In the genomic region with DNA sequence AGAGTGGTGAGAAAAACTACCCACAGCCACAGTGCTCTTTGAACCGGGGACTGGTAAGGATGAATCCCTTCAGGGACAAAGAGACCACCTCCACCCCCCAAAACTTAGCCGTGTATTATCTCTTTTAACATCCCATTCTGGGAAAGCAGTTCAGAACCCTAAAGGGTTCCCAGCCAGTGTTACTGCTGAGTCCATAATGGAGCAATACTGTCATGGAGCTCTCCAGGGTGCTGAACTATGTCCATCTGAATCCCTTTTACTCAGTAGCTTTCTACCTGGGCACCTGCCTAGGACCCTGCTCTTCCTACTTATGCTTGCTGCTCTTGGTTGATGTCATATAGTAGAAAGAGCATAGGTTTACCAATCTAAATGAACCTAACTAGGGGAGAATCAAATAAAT, we compare ENCODE assay signal across 9 cellular contexts. TPM values are rescaled to one million over a fixed set of nuclear protein-coding genes. Genes with fewer than 3 reads are reported as not detected.
DNase-seq lines count a peak whose midpoint lies in the region; ATAC-seq and TF ChIP-seq lines count a peak whose summit lies in the region.
"Had no signal": no experiment of that assay in that cellular context is flagged by ENCODE, and none has a peak within 500 bp of the region (broad histone marks: within the 10 kb centered on the region; RNA-seq: fewer than 3 reads in every experiment).

No MANE protein-coding gene starts in this region.

- H3K9me3 ChIP-seq in cardiac muscle cell (ENCODE audit: low read depth) (no peaks in the 10 kb centered on the region), iPS DF 6.9 (ENCODE audit: control insufficient read depth, insufficient read depth, low read length) (no peaks in the 10 kb centered on the region), upper lobe of right lung (peaks cover 6% of the 10 kb centered on the region), vagina (no peaks in the 10 kb centered on the region)

- no peak for ATAC-seq in Right ventricle myocardium inferior
- ATAC-seq in upper lobe of right lung: peak; percentile 72
- ATAC-seq in HG02840 (IDR thresholded peaks at IDR 0.05; ENCODE audit: low FRiP score, unreplicated experiment): no peak

- no peak overlapping the region for H3K27ac ChIP-seq in cardiac muscle cell
- no peak overlapping the region for H3K27ac ChIP-seq in iPS DF 6.9 (ENCODE audit: low read length)
- no peak overlapping the region for H3K27ac ChIP-seq in upper lobe of right lung
- no peak overlapping the region for H3K27ac ChIP-seq in vagina

- H3K36me3 Mint-ChIP-seq in activated CD4-positive, alpha-beta T cell treated with anti-CD3 and anti-CD28 coated beads, Interleukin-2, amount 10 ng/mL, durations not matched to agents 24 days and 14 days (ENCODE audit: low read depth): no peaks in the 10 kb centered on the region
- H3K36me3 Mint-ChIP-seq: naive B cell had no signal

- no peak overlapping the region for H3K4me3 Mint-ChIP-seq in activated CD4-positive, alpha-beta T cell treated with anti-CD3 and anti-CD28 coated beads, Interleukin-2, amount 10 ng/mL, durations not matched to agents 24 days and 14 days
- H3K4me3 Mint-ChIP-seq: naive B cell had no signal

- DNase-seq in cardiac muscle cell (ENCODE audit: low read depth in 1 of 2, low spot score in 1 of 2) (peak; percentile 57 to 93), Right ventricle myocardium inferior (ENCODE audit: missing footprints) (no peak), iPS DF 6.9 (ENCODE audit: low read depth, low spot score) (peak; percentile 54), upper lobe of right lung (no peak), vagina (ENCODE audit: extremely low spot score in 2 of 2) (no peak), DMS153 treated with DMSO at 0.1 percent for 48 hours (lab: John Stamatoyannopoulos, UW; ENCODE audit: unreplicated experiment) (no peak)
- DNase-seq in activated CD4-positive, alpha-beta T cell treated with anti-CD3 and anti-CD28 coated beads, Interleukin-2, amount 10 ng/mL, durations not matched to agents 24 days and 14 days: peak; percentile 88
- DNase-seq: naive B cell had no signal

- H3K27me3 Mint-ChIP-seq in activated CD4-positive, alpha-beta T cell treated with anti-CD3 and anti-CD28 coated beads, Interleukin-2, amount 10 ng/mL, durations not matched to agents 24 days and 14 days: peaks cover 11% of the 10 kb centered on the region

- TF ChIP-seq POLR2A in vagina (IDR thresholded peaks at IDR 0.05): no peak

- H3K27ac Mint-ChIP-seq in activated CD4-positive, alpha-beta T cell treated with anti-CD3 and anti-CD28 coated beads, Interleukin-2, amount 10 ng/mL, durations not matched to agents 24 days and 14 days: no peak overlapping the region
- H3K27ac Mint-ChIP-seq: naive B cell had no signal

- no CpG with 5 or more reads among the region's 2 CpGs for WGBS in iPS DF 6.9 (ENCODE audit: insufficient coverage, insufficient read length)

- H3K4me3 ChIP-seq in cardiac muscle cell (no peak overlapping the region), iPS DF 6.9 (ENCODE audit: low read length) (no peak overlapping the region), upper lobe of right lung (no peak overlapping the region), vagina (no peak overlapping the region)

- TF ChIP-seq CTCF in cardiac muscle cell (IDR thresholded peaks at IDR 0.05; ENCODE audit: low read depth, low read length) (no peak), upper lobe of right lung (IDR thresholded peaks at IDR 0.05) (no peak), vagina (IDR thresholded peaks at IDR 0.05) (no peak)

- no peaks in the 10 kb centered on the region for H3K4me1 Mint-ChIP-seq in activated CD4-positive, alpha-beta T cell treated with anti-CD3 and anti-CD28 coated beads, Interleukin-2, amount 10 ng/mL, durations not matched to agents 24 days and 14 days
- H3K4me1 Mint-ChIP-seq: naive B cell had no signal

- intact Hi-C loops in Right ventricle myocardium inferior (cut with DNase I) (no loop called here), upper lobe of right lung (cut with DNase I) (no loop called here), vagina (cut with DNase I) (no loop called here)
- intact Hi-C loops in activated CD4-positive, alpha-beta T cell treated with anti-CD3 and anti-CD28 coated beads, Interleukin-2, amount 10 ng/mL, durations not matched to agents 24 days and 14 days (cut with micrococcal nuclease): no loop called here

- H3K36me3 ChIP-seq in cardiac muscle cell (no peaks in the 10 kb centered on the region), iPS DF 6.9 (ENCODE audit: control insufficient read depth, insufficient read depth, low read length) (no peaks in the 10 kb centered on the region), upper lobe of right lung (no peaks in the 10 kb centered on the region), vagina (no peaks in the 10 kb centered on the region)

- H3K27me3 ChIP-seq in cardiac muscle cell: peaks cover 6% of the 10 kb centered on the region
- no peaks in the 10 kb centered on the region for H3K27me3 ChIP-seq in iPS DF 6.9 (ENCODE audit: control insufficient read depth, insufficient read depth, low read length)
- H3K27me3 ChIP-seq in upper lobe of right lung: no peaks in the 10 kb centered on the region
- H3K27me3 ChIP-seq in vagina: no peaks in the 10 kb centered on the region

- peaks cover 4% of the 10 kb centered on the region for H3K4me1 ChIP-seq in cardiac muscle cell (ENCODE audit: low read depth)
- H3K4me1 ChIP-seq in iPS DF 6.9 (ENCODE audit: control insufficient read depth, insufficient read depth, low read length): no peaks in the 10 kb centered on the region
- no peaks in the 10 kb centered on the region for H3K4me1 ChIP-seq in upper lobe of right lung
- no peaks in the 10 kb centered on the region for H3K4me1 ChIP-seq in vagina

- peaks cover 11% of the 10 kb centered on the region for H3K9me3 Mint-ChIP-seq in activated CD4-positive, alpha-beta T cell treated with anti-CD3 and anti-CD28 coated beads, Interleukin-2, amount 10 ng/mL, durations not matched to agents 24 days and 14 days

RNA-seq across cellular contexts. Expression of a gene that starts 22.2 kb away (rescaled TPM):
- 9.9 and 10.6 TPM in 2 replicates for total RNA-seq in cardiac muscle cell
- polyA plus RNA-seq in cardiac muscle cell: 9.9 and 12.4 TPM in 2 replicates
- total RNA-seq in Right ventricle myocardium inferior: 11.8 TPM
- 13.7 and 14.8 TPM in 2 replicates for total RNA-seq in activated CD4-positive, alpha-beta T cell treated with anti-CD3 and anti-CD28 coated beads, Interleukin-2, amount 10 ng/mL, durations not matched to agents 24 days and 14 days
- total RNA-seq in upper lobe of right lung: 15.2 TPM
- 10.6 TPM for total RNA-seq in vagina

Comparison
In these comparisons a context has a peak if more than half of its experiments do, and no peak if none do; other contexts are left out.
1. DNase-seq: peak in cardiac muscle cell (2 of 2), activated CD4-positive, alpha-beta T cell treated with anti-CD3 and anti-CD28 coated beads, Interleukin-2, amount 10 ng/mL, durations not matched to agents 24 days and 14 days (single experiment) and iPS DF 6.9 (single experiment); none in Right ventricle myocardium inferior (single experiment), upper lobe of right lung (single experiment), vagina (0 of 2) and DMS153 treated with DMSO at 0.1 percent for 48 hours (single experiment).